Comparison of ENCODE assay signal across 6 cellular contexts in the genomic region with DNA sequence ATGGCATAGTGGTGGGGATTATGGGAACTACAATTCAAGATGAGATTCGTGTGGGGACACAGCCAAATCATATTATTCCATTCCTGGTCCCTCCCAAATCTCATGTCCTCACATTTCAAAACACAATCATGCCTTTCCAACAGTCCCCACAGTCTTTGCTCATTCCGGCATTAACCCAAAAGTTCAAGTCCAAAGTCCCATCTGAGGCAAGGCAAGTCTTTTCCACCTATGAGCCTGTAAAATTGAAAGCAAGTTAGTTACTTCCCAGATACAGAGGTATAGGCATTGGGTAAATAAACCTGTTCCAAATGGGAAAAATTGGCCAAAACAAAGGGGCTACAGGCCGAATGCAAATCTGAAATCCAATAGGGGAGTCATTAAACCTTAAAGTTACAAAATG.
"Had no signal": no experiment of that assay in that cellular context is flagged by ENCODE, and none has a peak within 500 bp of the region (broad histone marks: within the 10 kb centered on the region; RNA-seq: fewer than 3 reads in every experiment).

No MANE protein-coding gene starts in this region.

- DNase-seq: IMR-90, KBM-7, KG1 had no signal

- H3K4me3 ChIP-seq: K562 had no signal

- H3K27ac ChIP-seq: HL-60 had no signal

- ATAC-seq: K562 had no signal

- FAIRE-seq: HTR-8/SVneo, K562 had no signal
